In genomic region chr1:230167419-230167852, GRCh38 we compare ENCODE assay signal across 8 cellular contexts.
DNase-seq lines count a peak whose midpoint lies in the region; ATAC-seq and TF ChIP-seq lines count a peak whose summit lies in the region.

No MANE protein-coding gene starts in this region.

- H3K9me3 Mint-ChIP-seq in osteocyte (ENCODE audit: unreplicated experiment), result no peaks in the 10 kb centered on the region

- ATAC-seq in GM18498 (IDR thresholded peaks at IDR 0.05; ENCODE audit: unreplicated experiment) (peak; percentile 44), esophagus mucosa (peak; percentile 83), HG03439 (IDR thresholded peaks at IDR 0.05; ENCODE audit: unreplicated experiment) (no peak)

- H3K27me3 Mint-ChIP-seq in osteocyte (ENCODE audit: unreplicated experiment), result no peaks in the 10 kb centered on the region

- no peaks in the 10 kb centered on the region for H3K36me3 Mint-ChIP-seq in osteocyte (ENCODE audit: unreplicated experiment)

- peaks cover 67% of the 10 kb centered on the region for H3K4me1 Mint-ChIP-seq in osteocyte (ENCODE audit: unreplicated experiment)

- peak overlapping the region; percentile 8 for H3K27ac Mint-ChIP-seq in osteocyte (ENCODE audit: unreplicated experiment)

- peak; percentile 53 for TF ChIP-seq CTCF in osteocyte (IDR thresholded peaks at IDR 0.05)

- no peak overlapping the region for H3K4me3 Mint-ChIP-seq in osteocyte (ENCODE audit: unreplicated experiment)

- peak; percentile 17 to 54 for DNase-seq in AML-193 (lab: John Stamatoyannopoulos, UW)
- DNase-seq in NCI-H1694 treated with DMSO at 0.1 percent for 48 hours (lab: John Stamatoyannopoulos, UW), result peak; percentile 49
- peak; percentile 23 for DNase-seq in activated CD4-positive, alpha-beta T cell treated with anti-CD3 and anti-CD28 coated beads, Interleukin-2, amount 50 U/mL, for 1 hour
- DNase-seq in osteocyte (ENCODE audit: extremely low spot score, unreplicated experiment), result peak; percentile 40
- DNase-seq in GM19238 (ENCODE audit: insufficient read length, low spot score), result no peak
